In genomic region chr11:128890216-128890542, GRCh38 we compare ENCODE assay signal across 2 cellular contexts.
A peak's percentile ranks its signal among the peaks of the same experiment; 100 is the strongest.
TF ChIP-seq lines count a peak whose summit lies in the region.

No MANE protein-coding gene starts in this region.

TF ChIP-seq in IMR-90, 13 proteins besides CTCF, POLR2A, EP300 and RAD21:
- TF ChIP-seq NFE2L2 (IDR thresholded peaks at IDR 0.05; ENCODE audit: low read depth, low read length): no peak
- no peak for TF ChIP-seq RFX5 (IDR thresholded peaks at IDR 0.05; ENCODE audit: low read depth, low read length)
- TF ChIP-seq CHD1 (IDR thresholded peaks at IDR 0.05; ENCODE audit: low read depth, low read length): no peak
- TF ChIP-seq FOS (IDR thresholded peaks at IDR 0.05; ENCODE audit: low read depth, low read length): no peak
- no peak for TF ChIP-seq MXI1 (IDR thresholded peaks at IDR 0.05; ENCODE audit: borderline replicate concordance, low read depth, low read length)
- no peak for TF ChIP-seq USF2 (IDR thresholded peaks at IDR 0.05; ENCODE audit: low read depth, low read length)
- no peak for TF ChIP-seq MAZ (IDR thresholded peaks at IDR 0.05; ENCODE audit: borderline replicate concordance, low read depth, low read length)
- no peak for TF ChIP-seq MAFK (IDR thresholded peaks at IDR 0.05; ENCODE audit: low read depth, low read length)
- TF ChIP-seq SMC3 (IDR thresholded peaks at IDR 0.05; ENCODE audit: low read depth, low read length): no peak

TF ChIP-seq in H1, 55 proteins besides CTCF, POLR2A, EP300 and RAD21:
- TF ChIP-seq EZH2 (IDR thresholded peaks at IDR 0.05; ENCODE audit: low read depth, low read length, severe bottlenecking) (peak; percentile 86), CEBPB (IDR thresholded peaks at IDR 0.05; ENCODE audit: low read depth, low read length) (no peak), SUZ12 (IDR thresholded peaks at IDR 0.05; ENCODE audit: low read length) (peak; percentile 91; the same call in 1 of the 2 replicates), SRF (IDR thresholded peaks at IDR 0.05; ENCODE audit: low read depth, low read length) (no peak)
